In genomic region chr4:22241415-22241814, GRCh38 we compare ENCODE assay signal across 21 cellular contexts.
"Had no signal": no experiment of that assay in that cellular context is flagged by ENCODE, and none has a peak within 500 bp of the region (broad histone marks: within the 10 kb centered on the region; RNA-seq: fewer than 3 reads in every experiment).

No MANE protein-coding gene starts in this region.

- ATAC-seq: activated CD4-positive, alpha-beta T cell treated with anti-CD3 and anti-CD28 coated beads for 36 hours; T-helper 17 cell had no signal

- H3K36me3 Mint-ChIP-seq: activated CD4-positive, alpha-beta memory T cell treated with anti-CD3 and anti-CD28 coated beads for 36 hours; brain; IgD-negative memory B cell had no signal

- H3K4me1 Mint-ChIP-seq: activated CD4-positive, alpha-beta T cell treated with anti-CD3 and anti-CD28 coated beads for 36 hours; central memory CD8-positive, alpha-beta T cell; IgD-negative memory B cell; T-helper 17 cell had no signal

- H3K27ac ChIP-seq: PC-9, WERI-Rb-1 had no signal

- H3K27ac Mint-ChIP-seq: activated CD4-positive, alpha-beta memory T cell treated with anti-CD3 and anti-CD28 coated beads for 36 hours; activated CD4-positive, alpha-beta T cell treated with anti-CD3 and anti-CD28 coated beads for 36 hours; brain; T-helper 17 cell had no signal

- H3K36me3 ChIP-seq: WERI-Rb-1 had no signal

- H3K4me3 Mint-ChIP-seq: activated CD4-positive, alpha-beta memory T cell treated with anti-CD3 and anti-CD28 coated beads for 36 hours; activated CD4-positive, alpha-beta T cell treated with anti-CD3 and anti-CD28 coated beads for 36 hours; brain; central memory CD8-positive, alpha-beta T cell; IgD-negative memory B cell; T-helper 17 cell had no signal

- H3K4me3 ChIP-seq: PC-9 had no signal

- DNase-seq: activated CD4-positive, alpha-beta memory T cell treated with anti-CD3 and anti-CD28 coated beads for 36 hours; activated CD4-positive, alpha-beta T cell treated with anti-CD3 and anti-CD28 coated beads for 36 hours; activated CD8-positive, alpha-beta memory T cell treated with anti-CD3 and anti-CD28 coated beads, Interleukin-2, amount 50 U/mL, for 48 hours; activated effector memory CD4-positive, alpha-beta T cell treated with anti-CD3 and anti-CD28 coated beads, Interleukin-2, amount 50 U/mL, for 16 hours; activated naive CD4-positive, alpha-beta T cell treated with Interleukin-2 at 50 U/mL for 16 hours; activated T-cell treated with anti-CD3 and anti-CD28 coated beads, Interleukin-2, amount 50 U/mL, for 1 hour; amygdala; KG1; NCI-H1048; NCI-H146; NCI-H187 treated with DMSO at 0.1 percent for 48 hours; NCI-H2081 treated with DMSO at 0.1 percent for 48 hours; NCI-H446; NCI-H524; PC-9; SHP77 treated with DMSO at 0.1 percent for 48 hours; T-helper 17 cell; WERI-Rb-1 had no signal

- H3K27me3 Mint-ChIP-seq: activated CD4-positive, alpha-beta memory T cell treated with anti-CD3 and anti-CD28 coated beads for 36 hours; activated CD4-positive, alpha-beta T cell treated with anti-CD3 and anti-CD28 coated beads for 36 hours; brain; central memory CD8-positive, alpha-beta T cell; IgD-negative memory B cell; T-helper 17 cell had no signal
